ENCODE assay signal across 21 cellular contexts in the genomic region with DNA sequence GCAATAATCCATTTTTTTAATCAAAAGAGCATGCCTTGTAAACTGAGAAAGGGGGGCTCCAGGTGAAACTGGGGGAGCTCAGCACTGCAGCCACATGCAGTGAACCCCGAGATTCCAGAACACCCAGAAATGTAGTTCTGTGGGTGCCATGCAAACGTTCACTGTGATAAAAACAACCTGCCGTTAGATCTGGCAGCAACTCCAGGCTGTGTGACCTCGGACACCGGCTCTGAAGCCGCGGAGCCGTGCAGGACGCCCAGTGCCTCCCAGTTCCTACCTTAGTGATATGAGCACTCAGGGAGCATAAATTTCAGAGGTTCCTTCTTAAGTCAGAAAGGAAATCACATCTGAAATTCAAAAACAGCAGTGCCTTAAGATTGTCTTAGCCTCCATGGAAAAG.
A peak's percentile ranks its signal among the peaks of the same experiment; 100 is the strongest.
DNase-seq lines count a peak whose midpoint lies in the region; ATAC-seq, FAIRE-seq and TF ChIP-seq lines count a peak whose summit lies in the region.
"Had no signal": no experiment of that assay in that cellular context is flagged by ENCODE, and none has a peak within 500 bp of the region (broad histone marks: within the 10 kb centered on the region; RNA-seq: fewer than 3 reads in every experiment).

No MANE protein-coding gene starts in this region.

- ATAC-seq in K562, result 0 out of 3 replicates have a peak, but pooled peaks have one; percentile 36
- ATAC-seq in mucosa of descending colon, result peak; percentile 20
- ATAC-seq: CD8-positive, alpha-beta T cell had no signal

- no peak for TF ChIP-seq RAD21 in K562 (CRISPR knock-in tag; conservative IDR thresholded peaks at IDR 0.05 in 1 of 2, IDR thresholded peaks at IDR 0.05 in 1 of 2)

- DNase-seq in GM23248 (no peak), K562 (ENCODE audit: extremely low read depth in 1 of 4, low spot score in 3 of 4) (no peak), mucosa of descending colon (no peak), small intestine (peak; percentile 31), NCI-H1105 (lab: John Stamatoyannopoulos, UW) (no peak), NCI-H510A (lab: John Stamatoyannopoulos, UW) (no peak), NCI-H2227 treated with DMSO at 0.1 percent for 48 hours (lab: John Stamatoyannopoulos, UW) (no peak)
- no peak for DNase-seq in stimulated activated naive CD4-positive, alpha-beta T cell treated with Interleukin-2 at 50 U/mL for 16 hours (lab: John Stamatoyannopoulos, UW)
- DNase-seq: Calu3; CD8-positive, alpha-beta T cell; DMS 273 treated with DMSO at 0.1 percent for 48 hours; DMS53; DND-41; EL; HCEC 1CT had no signal

- in situ Hi-C loops in GM23248 (cut with MboI) (no loop called here), K562 (cut with MboI) (no loop called here)

- H3K4me1 ChIP-seq in GM23248 (ENCODE audit: insufficient read depth), result peaks cover 22% of the 10 kb centered on the region
- peaks cover 0 to 4% of the 10 kb centered on the region in 2 experiments; a peak in 1 of 5 replicates for H3K4me1 ChIP-seq in K562 (replicated peaks in 1 of 2; ENCODE audit: control insufficient read depth in 2 of 2, insufficient read depth in 2 of 2, low read length in 2 of 2)
- H3K4me1 ChIP-seq in mucosa of descending colon (ENCODE audit: low read depth), result peaks cover 12% of the 10 kb centered on the region
- no peaks in the 10 kb centered on the region for H3K4me1 ChIP-seq in small intestine (ENCODE audit: control insufficient read depth in 2 of 2, insufficient read depth in 1 of 2, low read depth in 1 of 2, low read length in 1 of 2)

- H2AFZ ChIP-seq in GM23248 (peak overlapping the region; percentile 77; the same call in 1 of the 2 replicates), K562 (ENCODE audit: low read depth, low read length) (no peak overlapping the region)

- no peak overlapping the region for H3K4me3 ChIP-seq in GM23248
- no peak overlapping the region for H3K4me3 ChIP-seq in K562
- no peak overlapping the region for H3K4me3 ChIP-seq in mucosa of descending colon
- H3K4me3 ChIP-seq in small intestine (ENCODE audit: low read depth in 1 of 2, low read length in 2 of 2), result no peak overlapping the region
- H3K4me3 ChIP-seq: BLaER1 treated with 17β-estradiol and CSF1 and Interleukin-3, amounts not matched to agents 10 nM and 100 nM had no signal

- no TSS peak for BruUV-seq in K562 (replicated peaks; lab: Mats Ljungman, UMichigan)

- H4K20me1 ChIP-seq in GM23248 (ENCODE audit: insufficient read depth) (no peaks in the 10 kb centered on the region), K562 (replicated peaks; ENCODE audit: control insufficient read depth, insufficient read depth, low read length) (no peaks in the 10 kb centered on the region)
- H4K20me1 ChIP-seq: BLaER1 treated with 17β-estradiol and CSF1 and Interleukin-3, amounts not matched to agents 10 nM and 100 nM had no signal

- POLR2A ChIA-PET in K562 (lab: Yijun Ruan, JAX), result interaction anchor here (0.6 kb wide), 1 partner anchor 759 kb away, joined by 3 read pairs; no protein-coding TSS in a partner anchor

- FAIRE-seq in K562 (lab: Jason Lieb, UNC) (no peak), small intestine (lab: Jason Lieb, UNC) (no peak)
- FAIRE-seq: G401.6, GM12891, GM19239, H54 had no signal

- H3K4me2 ChIP-seq in GM23248 (ENCODE audit: unreplicated experiment) (no peak overlapping the region), K562 (ENCODE audit: insufficient read depth, low read length) (no peak overlapping the region)
- H3K4me2 ChIP-seq: BLaER1 treated with 17β-estradiol and CSF1 and Interleukin-3, amounts not matched to agents 10 nM and 100 nM had no signal

- H3K79me2 ChIP-seq in GM23248 (ENCODE audit: insufficient read depth) (no peaks in the 10 kb centered on the region), K562 (ENCODE audit: control insufficient read depth, insufficient read depth, low read length) (no peaks in the 10 kb centered on the region)

- H3K9me1 ChIP-seq in K562 (ENCODE audit: control insufficient read depth, insufficient read depth, low read length), result no peaks in the 10 kb centered on the region

- intact Hi-C loops in K562 (cut with micrococcal nuclease) (no loop called here), mucosa of descending colon (cut with DNase I, micrococcal nuclease) (no loop called here)

- no peaks in the 10 kb centered on the region for H3K9me2 ChIP-seq in GM23248 (ENCODE audit: insufficient read depth)

- no peak for TF ChIP-seq CTCF in K562 (IDR thresholded peaks at IDR 0.05 in 2 of 3, conservative IDR thresholded peaks at IDR 0.05 in 1 of 3; ENCODE audit: insufficient read depth in 2 of 3, low read depth in 1 of 3, low read length in 3 of 3)
- no peak for TF ChIP-seq CTCF in mucosa of descending colon (IDR thresholded peaks at IDR 0.05)

- WGBS in GM23248 (ENCODE audit: low coverage in 1 of 2, low lambda C conversion rate in 2 of 2, missing lambda C conversion rate in 2 of 2), 2 experiments, result 25 to 39% methylated on average over 9 of the region's 9 CpGs
- 2% methylated on average over 9 of the region's 9 CpGs for WGBS in K562 (ENCODE audit: insufficient coverage, low coverage, missing lambda C conversion rate)
- WGBS in small intestine, 3 donors, result 18 to 63% (median 19%) methylated on average over 9 of the region's 9 CpGs

- H3K36me3 ChIP-seq in GM23248 (ENCODE audit: low read depth) (no peaks in the 10 kb centered on the region), K562 (ENCODE audit: control insufficient read depth, insufficient read depth, low read length) (no peaks in the 10 kb centered on the region), mucosa of descending colon (ENCODE audit: low read depth) (no peaks in the 10 kb centered on the region), small intestine (ENCODE audit: control insufficient read depth in 2 of 2, insufficient read depth in 2 of 2, low read length in 2 of 2) (no peaks in the 10 kb centered on the region)
- H3K36me3 ChIP-seq: BLaER1 treated with 17β-estradiol and CSF1 and Interleukin-3, amounts not matched to agents 10 nM and 100 nM had no signal

- CTCF ChIA-PET in K562 (lab: Yijun Ruan, JAX; ENCODE audit: low intra/inter-chr PET ratio), result no interaction called here

- H3K27ac ChIP-seq in GM23248 (no peak overlapping the region), K562 (ENCODE audit: extremely low read depth, low read depth, low read length) (no peak overlapping the region), small intestine (ENCODE audit: low read depth in 1 of 2, low read length in 1 of 2) (no peak overlapping the region)
- H3K27ac ChIP-seq: BLaER1 treated with 17β-estradiol and CSF1 and Interleukin-3, amounts not matched to agents 10 nM and 100 nM; HL-60 had no signal

- TF ChIP-seq EP300 in K562 (IDR thresholded peaks at IDR 0.05; ENCODE audit: low read length), result no peak

- no peaks in the 10 kb centered on the region for H3K9me3 ChIP-seq in GM23248 (ENCODE audit: low read depth)
- H3K9me3 ChIP-seq in K562 (replicated peaks; ENCODE audit: control insufficient read depth, insufficient read depth, low read depth, low read length), result no peaks in the 10 kb centered on the region
- H3K9me3 ChIP-seq in mucosa of descending colon, result no peaks in the 10 kb centered on the region
- H3K9me3 ChIP-seq in small intestine (ENCODE audit: control insufficient read depth, low read depth), result no peaks in the 10 kb centered on the region

- H3K9ac ChIP-seq in GM23248, result no peak overlapping the region
- H3K9ac ChIP-seq in K562 (ENCODE audit: insufficient read depth in 1 of 2, low read depth in 2 of 2, low read length in 2 of 2), result no peak overlapping the region
- H3K9ac ChIP-seq: BLaER1 treated with 17β-estradiol and CSF1 and Interleukin-3, amounts not matched to agents 10 nM and 100 nM had no signal

- no peak for TF ChIP-seq POLR2A in K562 (conservative IDR thresholded peaks at IDR 0.05)

- H3K27me3 ChIP-seq in GM23248 (replicated peaks; ENCODE audit: insufficient read depth) (no peaks in the 10 kb centered on the region), K562 (ENCODE audit: control insufficient read depth in 2 of 2, insufficient read depth in 2 of 2, low read length in 2 of 2) (peaks cover 34 to 43% of the 10 kb centered on the region in 2 experiments), small intestine (ENCODE audit: control insufficient read depth in 2 of 2, insufficient read depth in 2 of 2, low read length in 2 of 2) (no peaks in the 10 kb centered on the region)
- H3K27me3 ChIP-seq: BLaER1 treated with 17β-estradiol and CSF1 and Interleukin-3, amounts not matched to agents 10 nM and 100 nM had no signal

- H3F3A ChIP-seq in GM23248 (ENCODE audit: insufficient read depth), result peaks cover 4% of the 10 kb centered on the region; the same call in 1 of the 2 replicates

TF ChIP-seq in K562, 482 proteins besides CTCF, POLR2A, EP300 and RAD21:
- TF ChIP-seq, protein P1, sequence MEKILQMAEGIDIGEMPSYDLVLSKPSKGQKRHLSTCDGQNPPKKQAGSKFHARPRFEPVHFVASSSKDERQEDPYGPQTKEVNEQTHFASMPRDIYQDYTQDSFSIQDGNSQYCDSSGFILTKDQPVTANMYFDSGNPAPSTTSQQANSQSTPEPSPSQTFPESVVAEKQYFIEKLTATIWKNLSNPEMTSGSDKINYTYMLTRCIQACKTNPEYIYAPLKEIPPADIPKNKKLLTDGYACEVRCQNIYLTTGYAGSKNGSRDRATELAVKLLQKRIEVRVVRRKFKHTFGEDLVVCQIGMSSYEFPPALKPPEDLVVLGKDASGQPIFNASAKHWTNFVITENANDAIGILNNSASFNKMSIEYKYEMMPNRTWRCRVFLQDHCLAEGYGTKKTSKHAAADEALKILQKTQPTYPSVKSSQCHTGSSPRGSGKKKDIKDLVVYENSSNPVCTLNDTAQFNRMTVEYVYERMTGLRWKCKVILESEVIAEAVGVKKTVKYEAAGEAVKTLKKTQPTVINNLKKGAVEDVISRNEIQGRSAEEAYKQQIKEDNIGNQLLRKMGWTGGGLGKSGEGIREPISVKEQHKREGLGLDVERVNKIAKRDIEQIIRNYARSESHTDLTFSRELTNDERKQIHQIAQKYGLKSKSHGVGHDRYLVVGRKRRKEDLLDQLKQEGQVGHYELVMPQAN (IDR thresholded peaks at IDR 0.05; ENCODE audit: borderline replicate concordance), result no peak
- no peak for TF ChIP-seq SMARCB1 (IDR thresholded peaks at IDR 0.05; ENCODE audit: insufficient read length, low read depth)
